In the genomic region with DNA sequence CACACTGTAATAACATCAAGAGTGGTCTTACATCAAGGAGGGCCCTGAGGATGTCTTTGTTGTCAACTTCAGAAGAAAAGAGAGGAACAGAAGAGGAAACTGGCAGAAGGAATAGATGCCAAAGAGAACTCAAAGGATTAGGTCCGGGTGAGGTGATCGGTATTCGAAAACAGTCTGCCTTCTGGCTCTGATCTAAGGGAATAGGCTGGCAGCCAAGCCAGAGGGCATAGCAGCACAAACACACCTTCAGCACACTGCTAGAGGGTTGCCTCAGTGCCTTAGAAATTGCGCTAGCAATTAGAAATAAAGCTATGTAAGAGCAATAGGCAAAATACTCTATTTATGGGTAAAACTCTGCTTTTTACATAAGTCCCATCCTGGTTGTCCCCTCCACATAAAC, we compare ENCODE assay signal across 17 cellular contexts.
DNase-seq lines count a peak whose midpoint lies in the region; ATAC-seq and TF ChIP-seq lines count a peak whose summit lies in the region.
"Had no signal": no experiment of that assay in that cellular context is flagged by ENCODE, and none has a peak within 500 bp of the region (broad histone marks: within the 10 kb centered on the region; RNA-seq: fewer than 3 reads in every experiment).

No MANE protein-coding gene starts in this region.

- H3K4me2 ChIP-seq in trophoblast cell (ENCODE audit: low read length): no peak overlapping the region
- H3K4me2 ChIP-seq: GM23338 had no signal

- H2BK120ac ChIP-seq in trophoblast cell (ENCODE audit: insufficient read depth, low read length, poor library complexity): peak overlapping the region; percentile 24

- peak overlapping the region; percentile 91 for H2AK5ac ChIP-seq in trophoblast cell (ENCODE audit: low read length)

- no peak overlapping the region for H3K4ac ChIP-seq in trophoblast cell (ENCODE audit: low read depth, low read length)

- no peak for TF ChIP-seq CTCF in gastroesophageal sphincter (IDR thresholded peaks at IDR 0.05)

- no peak overlapping the region for H3K18ac ChIP-seq in trophoblast cell (ENCODE audit: low read length)

- intact Hi-C loops in Right ventricle myocardium inferior (cut with DNase I) (loop anchor here (5.0 kb wide), 1 partner anchor 40 kb away; no protein-coding TSS in a partner anchor), right cardiac atrium (cut with DNase I) (no loop called here)

- H3K36me3 ChIP-seq in gastroesophageal sphincter (no peaks in the 10 kb centered on the region), trophoblast cell (ENCODE audit: control insufficient read depth in 1 of 2, insufficient read depth in 2 of 2, low read length in 2 of 2) (no peaks in the 10 kb centered on the region)
- H3K36me3 ChIP-seq: BE2C had no signal

- peaks cover 5% of the 10 kb centered on the region for H3K79me1 ChIP-seq in trophoblast cell (ENCODE audit: low read length)

- 70% methylated on average over 4 of the region's 4 CpGs for WGBS in right cardiac atrium
- WGBS in gastroesophageal sphincter (ENCODE audit: low coverage in 1 of 2), 2 donors: 50 to 51% methylated on average over 4 of the region's 4 CpGs
- WGBS in trophoblast cell (ENCODE audit: extremely low coverage, insufficient coverage, insufficient read length): no CpG with 5 or more reads among the region's 4 CpGs

- in situ Hi-C loops in G401 (cut with HindIII; ENCODE audit: low sequenced_read_pairs): no loop called here

- H3K4me3 ChIP-seq in right cardiac atrium (ENCODE audit: low read length) (no peak overlapping the region), gastroesophageal sphincter (no peak overlapping the region), trophoblast cell (ENCODE audit: low read depth, low read length) (no peak overlapping the region)
- H3K4me3 ChIP-seq: GM23338 had no signal

- ATAC-seq in Right ventricle myocardium inferior (peak; percentile 63), right cardiac atrium (no peak), gastroesophageal sphincter (peak; percentile 60), HG03135 (IDR thresholded peaks at IDR 0.05; ENCODE audit: unreplicated experiment) (no peak)

- no peak overlapping the region for H3K14ac ChIP-seq in trophoblast cell (ENCODE audit: low read length)

- TF ChIP-seq POLR2A in gastroesophageal sphincter (IDR thresholded peaks at IDR 0.05): no peak

- H2AFZ ChIP-seq in trophoblast cell (ENCODE audit: insufficient read depth, low read length, poor library complexity): no peak overlapping the region

- no peak overlapping the region for H2BK5ac ChIP-seq in trophoblast cell (ENCODE audit: low read depth, low read length, poor library complexity)

- no peak for DNase-seq in Right ventricle myocardium inferior (ENCODE audit: missing footprints)
- DNase-seq in right cardiac atrium: no peak
- DNase-seq in G401 (ENCODE audit: low spot score): peak; percentile 76
- DNase-seq in trophoblast cell: no peak
- no peak for DNase-seq in inferior parietal cortex (ENCODE audit: extremely low spot score)
- DNase-seq in AG08395 (ENCODE audit: low spot score): no peak
- DNase-seq: 8988T; BE2C; CD4-positive, CD25-positive, alpha-beta regulatory T cell; CD8-positive, alpha-beta memory T cell; COR-L47; GDM1; HCEC 1CT; IMR-90 had no signal

- H4K91ac ChIP-seq in trophoblast cell (ENCODE audit: low read depth, low read length): peak overlapping the region; percentile 37

- H4K12ac ChIP-seq in trophoblast cell (ENCODE audit: low read depth, low read length): no peak overlapping the region

- H3K9me3 ChIP-seq in right cardiac atrium (ENCODE audit: control insufficient read depth, low read length) (no peaks in the 10 kb centered on the region), gastroesophageal sphincter (no peaks in the 10 kb centered on the region), trophoblast cell (ENCODE audit: insufficient read depth, low read depth, low read length) (no peaks in the 10 kb centered on the region)
- H3K9me3 ChIP-seq: BE2C had no signal

- no peak overlapping the region for H4K8ac ChIP-seq in trophoblast cell (ENCODE audit: low read depth, low read length)

- H3K23ac ChIP-seq in trophoblast cell (ENCODE audit: low read length): no peak overlapping the region

- no peaks in the 10 kb centered on the region for H3K79me2 ChIP-seq in trophoblast cell (ENCODE audit: control insufficient read depth, insufficient read depth, low read length, poor library complexity)

- peak overlapping the region; percentile 87 for H2BK12ac ChIP-seq in trophoblast cell (ENCODE audit: low read length)

- H3K27ac ChIP-seq in right cardiac atrium (ENCODE audit: low read length) (no peak overlapping the region), gastroesophageal sphincter (peak overlapping the region in 1 of 4 donors; percentile 44), trophoblast cell (ENCODE audit: low read depth, low read length) (no peak overlapping the region)

- H3K9ac ChIP-seq in trophoblast cell (ENCODE audit: low read length): no peak overlapping the region

- H3K27me3 ChIP-seq in right cardiac atrium (ENCODE audit: control insufficient read depth, insufficient read depth) (no peaks in the 10 kb centered on the region), gastroesophageal sphincter (no peaks in the 10 kb centered on the region), trophoblast cell (ENCODE audit: insufficient read depth, low read length) (no peaks in the 10 kb centered on the region)
- H3K27me3 ChIP-seq: BE2C had no signal

- H3K4me1 ChIP-seq in right cardiac atrium (ENCODE audit: control insufficient read depth, insufficient read depth, low read length) (no peaks in the 10 kb centered on the region), gastroesophageal sphincter (peaks cover 0 to 49% (median 0%) of the 10 kb centered on the region in 3 donors), trophoblast cell (ENCODE audit: control insufficient read depth in 1 of 2, insufficient read depth in 2 of 2, low read length in 2 of 2) (no peaks in the 10 kb centered on the region)

- TF ChIP-seq EP300 in gastroesophageal sphincter (IDR thresholded peaks at IDR 0.05): no peak

Comparison
In these comparisons a context has a peak if more than half of its experiments do, and no peak if none do; other contexts are left out.
1. ATAC-seq: peak in Right ventricle myocardium inferior (single experiment) and gastroesophageal sphincter (single experiment); none in right cardiac atrium (0 of 2) and HG03135 (single experiment).